Comparison of ENCODE assay signal across 12 cellular contexts in genomic region chr1:89865498-89866385, GRCh38. TPM values are rescaled to one million over a fixed set of nuclear protein-coding genes. Genes with fewer than 3 reads are reported as not detected.
DNase-seq lines count a peak whose midpoint lies in the region; ATAC-seq, FAIRE-seq and TF ChIP-seq lines count a peak whose summit lies in the region.
"Had no signal": no experiment of that assay in that cellular context is flagged by ENCODE, and none has a peak within 500 bp of the region (broad histone marks: within the 10 kb centered on the region; RNA-seq: fewer than 3 reads in every experiment).

No MANE protein-coding gene starts in this region.

- TF ChIP-seq RAD21 in K562 (CRISPR knock-in tag; conservative IDR thresholded peaks at IDR 0.05 in 1 of 2, IDR thresholded peaks at IDR 0.05 in 1 of 2) = no peak

- in situ Hi-C loops in K562 (cut with MboI) = no loop called here

- intact Hi-C loops in K562 (cut with micrococcal nuclease) = no loop called here

- POLR2A ChIA-PET in K562 (lab: Yijun Ruan, JAX) = interaction anchor here (0.6 to 0.9 kb wide), 3 partner anchors 8 to 1963 kb away, joined by 3 to 5 read pairs (median 3); no protein-coding TSS in a partner anchor

- no peak overlapping the region for H3K4me2 ChIP-seq in K562 (ENCODE audit: insufficient read depth, low read length)
- H3K4me2 ChIP-seq: KMS-11 had no signal

- no peak for TF ChIP-seq EP300 in K562 (IDR thresholded peaks at IDR 0.05; ENCODE audit: low read length)

- no peaks in the 10 kb centered on the region for H4K20me1 ChIP-seq in K562 (replicated peaks; ENCODE audit: control insufficient read depth, insufficient read depth, low read length)

- no peak for TF ChIP-seq POLR2A in K562 (conservative IDR thresholded peaks at IDR 0.05)

- no peak overlapping the region for H3K27ac ChIP-seq in K562 (ENCODE audit: extremely low read depth, low read depth, low read length)
- H3K27ac ChIP-seq: KMS-11 had no signal

- no peak for TF ChIP-seq CTCF in K562 (IDR thresholded peaks at IDR 0.05 in 2 of 3, conservative IDR thresholded peaks at IDR 0.05 in 1 of 3; ENCODE audit: insufficient read depth in 2 of 3, low read depth in 1 of 3, low read length in 3 of 3)

- H3K9me1 ChIP-seq in K562 (ENCODE audit: control insufficient read depth, insufficient read depth, low read length) = peaks cover 3% of the 10 kb centered on the region

- H3K4me1 ChIP-seq in K562 (replicated peaks in 1 of 2; ENCODE audit: control insufficient read depth in 2 of 2, insufficient read depth in 2 of 2, low read length in 2 of 2) = peaks cover 3 to 22% of the 10 kb centered on the region in 2 experiments; a peak in 3 of 5 replicates

- H3K9me3 ChIP-seq in K562 (replicated peaks; ENCODE audit: control insufficient read depth, insufficient read depth, low read depth, low read length) = no peaks in the 10 kb centered on the region

- DNase-seq in AG20443 (ENCODE audit: low spot score) = peak; percentile 72
- DNase-seq in HS-27A (ENCODE audit: low read depth) = peak; percentile 79
- DNase-seq in K562 (ENCODE audit: extremely low read depth in 1 of 4, low spot score in 3 of 4) = no peak
- DNase-seq in left kidney (ENCODE audit: low read depth, low spot score) = peak; percentile 21
- DNase-seq in NCI-H748 (lab: John Stamatoyannopoulos, UW; ENCODE audit: unreplicated experiment) = no peak
- DNase-seq in H4 (ENCODE audit: low spot score) = no peak
- DNase-seq in iPS-NIHi7 (ENCODE audit: extremely low spot score) = no peak
- DNase-seq: activated CD4-positive, alpha-beta T cell treated with anti-CD3 and anti-CD28 coated beads, Interleukin-2, amount 50 U/mL, for 1 hour; DND-41; stimulated activated CD8-positive, alpha-beta memory T cell treated with anti-CD3 and anti-CD28 coated beads, Interleukin-4, amount 100 ng/mL, for 48 hours had no signal

- FAIRE-seq in K562 (lab: Jason Lieb, UNC) = no peak

- H3K36me3 ChIP-seq in K562 (ENCODE audit: control insufficient read depth, insufficient read depth, low read length) = peaks cover 36% of the 10 kb centered on the region

- no TSS peak for BruUV-seq in K562 (replicated peaks; lab: Mats Ljungman, UMichigan)

- no peak overlapping the region for H2AFZ ChIP-seq in K562 (ENCODE audit: low read depth, low read length)

- no peaks in the 10 kb centered on the region for H3K27me3 ChIP-seq in K562 (ENCODE audit: control insufficient read depth in 2 of 2, insufficient read depth in 2 of 2, low read length in 2 of 2)

- WGBS in K562 (ENCODE audit: insufficient coverage, low coverage, missing lambda C conversion rate) = 30% methylated on average over 4 of the region's 4 CpGs

- ATAC-seq in K562 = no peak
- no peak for ATAC-seq in GM18520 (IDR thresholded peaks at IDR 0.05; ENCODE audit: unreplicated experiment)

- H3K9ac ChIP-seq in K562 (ENCODE audit: insufficient read depth in 1 of 2, low read depth in 2 of 2, low read length in 2 of 2) = no peak overlapping the region
- H3K9ac ChIP-seq: KMS-11 had no signal

- peaks cover 8% of the 10 kb centered on the region; the same call in 2 of the 3 replicates for H3K79me2 ChIP-seq in K562 (ENCODE audit: control insufficient read depth, insufficient read depth, low read length)

- CTCF ChIA-PET in K562 (lab: Yijun Ruan, JAX; ENCODE audit: low intra/inter-chr PET ratio) = no interaction called here

- no peak overlapping the region for H3K4me3 ChIP-seq in K562

TF ChIP-seq in K562, 482 proteins besides CTCF, POLR2A, EP300 and RAD21 (continues in another document):
- no peak for TF ChIP-seq POLR2AphosphoS2 (IDR thresholded peaks at IDR 0.05; ENCODE audit: low read length)
- peak; percentile 8; the same call in 1 of the 2 replicates for TF ChIP-seq ATF3 (IDR thresholded peaks at IDR 0.05)
- TF ChIP-seq ATF3 (CRISPR knock-in tag; conservative IDR thresholded peaks at IDR 0.05) = no peak
- no peak for TF ChIP-seq ZBTB12 (CRISPR knock-in tag; IDR thresholded peaks at IDR 0.05)
- TF ChIP-seq HLTF (IDR thresholded peaks at IDR 0.05) = no peak
- no peak for TF ChIP-seq KLF6 (CRISPR knock-in tag; IDR thresholded peaks at IDR 0.05; ENCODE audit: borderline replicate concordance)
- TF ChIP-seq TFE3 (CRISPR knock-in tag; IDR thresholded peaks at IDR 0.05) = no peak
- TF ChIP-seq MEIS2 (IDR thresholded peaks at IDR 0.05; ENCODE audit: partially characterized antibody) = peak; percentile 86
- TF ChIP-seq ZNF644 (tag; IDR thresholded peaks at IDR 0.05; ENCODE audit: low read depth) = no peak
- peak; percentile 39; the same call in 1 of the 2 replicates for TF ChIP-seq PKNOX1 (IDR thresholded peaks at IDR 0.05)
- TF ChIP-seq NR0B1 (IDR thresholded peaks at IDR 0.05; ENCODE audit: partially characterized antibody) = no peak
- TF ChIP-seq TBL1XR1 (IDR thresholded peaks at IDR 0.05; ENCODE audit: low read length in 2 of 2) = no peak
- TF ChIP-seq ATF1 (CRISPR knock-in tag; IDR thresholded peaks at IDR 0.05) = no peak
- no peak for TF ChIP-seq ATF1 (tag; IDR thresholded peaks at IDR 0.05)

RNA-seq across cellular contexts. Expression of gene LRRC8D, which starts 44.9 kb away (rescaled TPM):
- total RNA-seq in K562 (2011; cell fraction: chromatin; rRNA removed; ENCODE audit: low replicate concordance) = 40.8 and 79.7 TPM in 2 replicates
- total RNA-seq in K562 (2011; cell fraction: nucleolus; rRNA removed) = 33.0 and 35.8 TPM in 2 replicates
- 50.9 and 57.0 TPM in 2 replicates for total RNA-seq in K562 (2011; cell fraction: nucleoplasm; rRNA removed)
- total RNA-seq in K562 (2014; rRNA removed) = 11.4 and 12.4 TPM in 2 replicates
- total RNA-seq in K562 (2014; rRNA removed; fragmentation: Illumina TruSeq; extraction: Trizol) = 21.9 and 25.5 TPM in 2 replicates
- total RNA-seq in K562 (2015; rRNA removed; fragmentation: Illumina TruSeq; extraction: Trizol) = 13.6 and 14.7 TPM in 2 replicates
- total RNA-seq in K562 (2021) = 22.1 and 25.0 TPM in 2 replicates
- polyA plus RNA-seq in K562 (2011; rRNA removed) = 53.9 and 66.3 TPM in 2 replicates
- 41.0 and 55.7 TPM in 2 replicates for polyA plus RNA-seq in K562 (2011; cell fraction: cytosol; rRNA removed)
- 51.6 and 73.7 TPM in 2 replicates for polyA plus RNA-seq in K562 (2011; cell fraction: nucleus; rRNA removed)
- polyA plus RNA-seq in K562 (2012) = 16.6 and 39.2 TPM in 2 replicates
- 24.9 and 26.1 TPM in 2 replicates for polyA plus RNA-seq in K562 (2014; fragmentation: Illumina TruSeq; extraction: Trizol)
- 1 to 10 TPM; 3.4 to 7.8 TPM for polyA plus RNA-seq in K562 (2014; fragmentation: Nextera tagmentation; extraction: Ambion mirVana)
- polyA plus RNA-seq in K562 (2014; rRNA removed) = 14.7 and 15.9 TPM in 2 replicates
- 58.4 and 72.6 TPM in 2 replicates for polyA minus RNA-seq in K562 (2011; rRNA and poly(A)+ RNA removed)
- 33.1 and 35.2 TPM in 2 replicates for polyA minus RNA-seq in K562 (2011; cell fraction: cytosol; rRNA and poly(A)+ RNA removed)
- 14.3 and 31.3 TPM in 2 replicates for polyA minus RNA-seq in K562 (2011; cell fraction: nucleus; rRNA and poly(A)+ RNA removed)
- total RNA-seq in H4 (2014; rRNA removed; shearing (Covaris generic)) = 22.9 and 25.2 TPM in 2 replicates

Comparison
In these comparisons a context has a peak if more than half of its experiments do, and no peak if none do; other contexts are left out.
1. DNase-seq: peak in AG20443 (single experiment), HS-27A (single experiment) and left kidney (single experiment); none in K562 (0 of 4), NCI-H748 (single experiment), H4 (single experiment) and iPS-NIHi7 (single experiment).